ENCODE assay signal across 8 cellular contexts in the genomic region with DNA sequence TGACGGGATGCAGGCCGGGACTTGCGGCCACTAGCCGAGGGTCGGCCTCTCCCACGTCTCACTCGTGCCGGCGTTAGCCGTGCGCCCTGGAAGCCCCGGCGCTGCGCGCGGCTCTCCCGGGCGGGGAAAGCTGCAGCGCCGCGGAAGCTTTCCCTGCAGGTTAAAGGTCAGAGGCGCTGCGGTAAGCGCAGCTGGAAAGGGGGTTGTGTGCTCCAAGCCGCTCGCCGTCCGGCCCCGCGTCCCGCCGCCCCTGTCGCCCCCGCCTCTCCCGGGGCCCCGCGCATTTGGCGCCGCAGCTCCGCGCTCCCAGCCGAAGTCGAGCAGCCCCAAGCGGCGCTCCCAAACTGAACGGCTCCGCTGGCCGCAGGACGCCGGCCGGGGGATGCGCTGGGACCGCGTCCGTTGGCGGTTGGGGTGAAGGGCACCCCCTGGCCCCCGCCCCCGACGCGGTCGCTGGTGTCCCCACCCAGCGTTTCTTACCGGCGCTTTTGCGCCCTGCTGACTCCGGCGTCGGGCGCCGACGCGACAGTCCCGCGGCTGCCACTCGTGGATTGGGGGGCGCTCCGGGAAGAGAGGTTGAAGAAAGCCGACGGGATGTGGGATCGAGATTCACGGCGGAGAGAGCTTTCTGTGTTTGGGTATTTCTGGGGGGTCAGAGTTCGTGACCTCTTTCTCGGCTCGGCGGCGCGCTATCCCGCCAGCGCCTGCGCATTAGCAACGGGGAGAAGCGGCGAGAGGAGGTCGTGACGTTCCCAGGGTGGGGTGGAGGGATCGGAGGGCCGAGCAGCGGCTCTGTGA. TPM values are rescaled to one million over a fixed set of nuclear protein-coding genes. Genes with fewer than 3 reads are reported as not detected.
DNase-seq lines count a peak whose midpoint lies in the region; ATAC-seq and TF ChIP-seq lines count a peak whose summit lies in the region.

TSS of gene NR2C1 (minus strand) at position 719 of the 798 bp plus-strand sequence. CDS start 6,234 bp downstream, outside the sequence.

- TF ChIP-seq CTCF in Peyer's patch (IDR thresholded peaks at IDR 0.05) (peak in 1 of 6 experiments; percentile 73), esophagus muscularis mucosa (IDR thresholded peaks at IDR 0.05) (no peak)

- H3K27ac ChIP-seq in Peyer's patch (peak within 1 kb of the TSS; percentile 60 to 90 (median 84)), esophagus muscularis mucosa (replicated peaks in 1 of 4) (peak within 1 kb of the TSS; percentile 91 to 97 (median 94)), muscle layer of duodenum (ENCODE audit: low read length) (peak within 1 kb of the TSS; percentile 88)

- ATAC-seq in GM21717 (IDR thresholded peaks at IDR 0.05; ENCODE audit: unreplicated experiment) = peak; percentile 93

- no peak for TF ChIP-seq EP300 in esophagus muscularis mucosa (IDR thresholded peaks at IDR 0.05)

- H3K9me3 ChIP-seq in Peyer's patch = no peaks in the 10 kb centered on the region
- H3K9me3 ChIP-seq in esophagus muscularis mucosa = no peaks in the 10 kb centered on the region
- H3K9me3 ChIP-seq in muscle layer of duodenum (ENCODE audit: control insufficient read depth in 1 of 2, low read length in 2 of 2) = no peaks in the 10 kb centered on the region

- H3K4me1 ChIP-seq in Peyer's patch = peaks cover 0 to 8% (median 0%) of the 10 kb centered on the region in 4 donors
- H3K4me1 ChIP-seq in esophagus muscularis mucosa = peaks cover 11 to 63% (median 42%) of the 10 kb centered on the region in 4 donors
- H3K4me1 ChIP-seq in muscle layer of duodenum (ENCODE audit: control insufficient read depth in 1 of 2, insufficient read depth in 2 of 2, low read length in 2 of 2) = peaks cover 0 to 22% of the 10 kb centered on the region in 2 donors

- intact Hi-C loops in esophagus muscularis mucosa (cut with DNase I) = loop anchor here (2.0 kb wide), 1 partner anchor 44 kb away; no protein-coding TSS in a partner anchor

- H3K4me3 ChIP-seq in Peyer's patch = peak within 1 kb of the TSS; percentile 55 to 98 (median 91)
- peak within 1 kb of the TSS; percentile 76 to 96 (median 92) for H3K4me3 ChIP-seq in esophagus muscularis mucosa
- peak within 1 kb of the TSS; percentile 92 to 96 for H3K4me3 ChIP-seq in muscle layer of duodenum (ENCODE audit: low read depth in 1 of 2, low read length in 2 of 2)

- no peaks in the 10 kb centered on the region for H3K27me3 ChIP-seq in Peyer's patch
- H3K27me3 ChIP-seq in esophagus muscularis mucosa = no peaks in the 10 kb centered on the region
- H3K27me3 ChIP-seq in muscle layer of duodenum (ENCODE audit: low read depth, low read length) = no peaks in the 10 kb centered on the region

- H3K36me3 ChIP-seq in Peyer's patch (no peaks in the 10 kb centered on the region), esophagus muscularis mucosa (no peaks in the 10 kb centered on the region), muscle layer of duodenum (ENCODE audit: control insufficient read depth in 1 of 2, insufficient read depth in 2 of 2, low read length in 2 of 2) (no peaks in the 10 kb centered on the region)

- DNase-seq in DMS153 (lab: John Stamatoyannopoulos, UW) = peak; percentile 85
- DNase-seq in KBM-7 = peak; percentile 96
- DNase-seq in Peyer's patch = peak; percentile 86 to 96 (median 89)
- peak; percentile 91 to 93 for DNase-seq in activated T-cell treated with anti-CD3 and anti-CD28 coated beads, Interleukin-2, amount 50 U/mL, for 48 hours
- DNase-seq in esophagus muscularis mucosa (ENCODE audit: extremely low spot score) = peak; percentile 96
- DNase-seq in stimulated activated CD8-positive, alpha-beta memory T cell treated with anti-CD3 and anti-CD28 coated beads, Interleukin-7, amount 100 ng/mL, for 48 hours (ENCODE audit: extremely low read depth in 1 of 2, low read depth in 1 of 2) = peak; percentile 83 to 92

- WGBS in esophagus muscularis mucosa = 0% methylated on average over 49 of the region's 99 CpGs

- in situ Hi-C loops in KBM-7 (cut with MboI; ENCODE audit: low pct_unique_long_range_greater_than_20kb, low sequenced_read_pairs) = no loop called here

- no peak for TF ChIP-seq POLR2A in Peyer's patch (IDR thresholded peaks at IDR 0.05)
- TF ChIP-seq POLR2A in esophagus muscularis mucosa (IDR thresholded peaks at IDR 0.05; ENCODE audit: low read depth) = no peak

RNA-seq across cellular contexts. Expression of gene NR2C1, which starts in this region (rescaled TPM):
- total RNA-seq in Peyer's patch = 100 to 1,000 TPM in 1 of 4 donors, 10 to 100 TPM in 3; 35.2 to 202 (median 52.5) TPM
- total RNA-seq in esophagus muscularis mucosa = 10 to 100 TPM; 31.5 to 57.3 (median 40.4) TPM

Comparison
In these comparisons a context has a peak if more than half of its experiments do, and no peak if none do; other contexts are left out.
1. Peak in every context shown above with its lines: DNase-seq, ATAC-seq, H3K4me3 ChIP-seq and H3K27ac ChIP-seq.